In genomic region chr4:128468485-128468989, GRCh38 we compare ENCODE assay signal across 1 cellular context.
TF ChIP-seq lines count a peak whose summit lies in the region.

No MANE protein-coding gene starts in this region.

TF ChIP-seq in HepG2, 621 proteins besides CTCF, POLR2A, EP300 and RAD21 (continued from another document):
- TF ChIP-seq LBX2 (CRISPR knock-in tag; IDR thresholded peaks at IDR 0.05; ENCODE audit: borderline replicate concordance) (no peak), GTF2F1 (IDR thresholded peaks at IDR 0.05; ENCODE audit: low read length) (no peak), SUZ12 (IDR thresholded peaks at IDR 0.05; ENCODE audit: low read depth, low read length) (no peak), ZNF343 (CRISPR knock-in tag; IDR thresholded peaks at IDR 0.05) (no peak), ZNF800 (CRISPR knock-in tag; IDR thresholded peaks at IDR 0.05) (no peak), ATF1 (CRISPR knock-in tag; IDR thresholded peaks at IDR 0.05) (no peak), HNRNPLL (IDR thresholded peaks at IDR 0.05; ENCODE audit: low read depth, low read length, poor library complexity, severe bottlenecking) (no peak), MYNN (CRISPR knock-in tag; IDR thresholded peaks at IDR 0.05; ENCODE audit: low read depth) (no peak)
- TF ChIP-seq, protein P1, sequence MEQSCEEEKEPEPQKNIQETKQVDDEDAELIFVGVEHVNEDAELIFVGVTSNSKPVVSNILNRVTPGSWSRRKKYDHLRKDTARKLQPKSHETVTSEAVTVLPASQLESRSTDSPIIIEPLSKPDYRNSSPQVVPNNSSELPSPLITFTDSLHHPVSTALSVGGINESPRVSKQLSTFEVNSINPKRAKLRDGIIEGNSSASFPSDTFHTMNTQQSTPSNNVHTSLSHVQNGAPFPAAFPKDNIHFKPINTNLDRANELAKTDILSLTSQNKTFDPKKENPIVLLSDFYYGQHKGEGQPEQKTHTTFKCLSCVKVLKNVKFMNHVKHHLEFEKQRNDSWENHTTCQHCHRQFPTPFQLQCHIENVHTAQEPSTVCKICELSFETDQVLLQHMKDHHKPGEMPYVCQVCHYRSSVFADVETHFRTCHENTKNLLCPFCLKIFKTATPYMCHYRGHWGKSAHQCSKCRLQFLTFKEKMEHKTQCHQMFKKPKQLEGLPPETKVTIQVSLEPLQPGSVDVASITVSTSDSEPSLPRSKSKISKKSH (CRISPR knock-in tag; IDR thresholded peaks at IDR 0.05; ENCODE audit: borderline replicate concordance): no peak
- TF ChIP-seq, protein P2, sequence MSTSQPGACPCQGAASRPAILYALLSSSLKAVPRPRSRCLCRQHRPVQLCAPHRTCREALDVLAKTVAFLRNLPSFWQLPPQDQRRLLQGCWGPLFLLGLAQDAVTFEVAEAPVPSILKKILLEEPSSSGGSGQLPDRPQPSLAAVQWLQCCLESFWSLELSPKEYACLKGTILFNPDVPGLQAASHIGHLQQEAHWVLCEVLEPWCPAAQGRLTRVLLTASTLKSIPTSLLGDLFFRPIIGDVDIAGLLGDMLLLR (CRISPR knock-in tag; IDR thresholded peaks at IDR 0.05): no peak
